In the genomic region with DNA sequence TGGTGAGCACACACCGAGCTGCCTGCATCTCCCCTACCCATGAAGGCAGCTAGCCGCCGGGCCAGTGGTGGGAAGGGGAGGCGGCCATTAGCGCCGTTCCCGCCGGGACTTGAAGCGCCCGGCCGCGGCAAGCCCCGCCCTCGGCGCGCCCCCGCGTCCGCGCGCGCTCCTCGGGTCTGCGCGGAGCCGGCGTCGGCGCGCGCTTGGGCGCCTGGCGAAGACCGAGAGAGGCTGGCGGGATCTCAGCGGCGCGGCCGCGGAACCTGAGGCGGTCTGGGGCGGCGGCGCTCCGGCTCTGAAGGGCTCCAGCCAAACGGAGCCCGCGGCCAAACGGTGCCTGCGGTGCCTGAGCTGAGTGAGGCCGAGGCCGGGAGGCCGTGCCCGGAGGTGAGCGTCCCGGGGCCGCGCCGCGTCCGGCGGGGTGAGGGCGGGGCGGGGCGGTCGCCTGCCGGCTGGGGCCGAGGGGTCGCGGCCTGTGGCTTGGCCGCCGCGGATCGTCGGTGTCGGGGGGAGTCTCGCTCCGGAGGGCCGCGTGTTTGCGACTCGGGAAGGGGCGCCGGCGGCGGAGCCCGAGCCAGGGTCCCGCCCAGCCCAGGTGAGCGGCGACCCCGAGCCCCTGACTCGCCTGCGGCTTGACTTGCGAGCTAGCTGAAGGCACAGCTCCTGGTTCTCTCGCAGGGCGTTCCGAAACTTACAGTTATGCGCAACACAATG, we compare ENCODE assay signal across 8 cellular contexts. TPM values are rescaled to one million over a fixed set of nuclear protein-coding genes. Genes with fewer than 3 reads are reported as not detected.
DNase-seq lines count a peak whose midpoint lies in the region; ATAC-seq and TF ChIP-seq lines count a peak whose summit lies in the region.

A gene with protein sequence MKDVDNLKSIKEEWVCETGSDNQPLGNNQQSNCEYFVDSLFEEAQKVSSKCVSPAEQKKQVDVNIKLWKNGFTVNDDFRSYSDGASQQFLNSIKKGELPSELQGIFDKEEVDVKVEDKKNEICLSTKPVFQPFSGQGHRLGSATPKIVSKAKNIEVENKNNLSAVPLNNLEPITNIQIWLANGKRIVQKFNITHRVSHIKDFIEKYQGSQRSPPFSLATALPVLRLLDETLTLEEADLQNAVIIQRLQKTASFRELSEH (plus strand): TSS at position 202 of the 714 bp plus-strand sequence. CDS start 17,852 bp downstream, outside the sequence.

- ATAC-seq in GM18870 (IDR thresholded peaks at IDR 0.05; ENCODE audit: unreplicated experiment) (peak; percentile 57), HG03097 (IDR thresholded peaks at IDR 0.05; ENCODE audit: low FRiP score, unreplicated experiment) (peak; percentile 78)

- DNase-seq in AG09309 (ENCODE audit: low read depth) (no peak), NCI-H226 (peak; percentile 74), chondrocyte (ENCODE audit: low spot score) (no peak), kidney tubule cell (ENCODE audit: low spot score) (peak; percentile 87)
- peak; percentile 83 for DNase-seq in activated CD4-positive, CD25-positive, alpha-beta regulatory T cell treated with anti-CD3 and anti-CD28 coated beads, Interleukin-2, amount 50 U/mL, for 72 hours
- peak; percentile 42 to 50 for DNase-seq in stimulated activated CD4-positive, alpha-beta T cell treated with anti-CD3 and anti-CD28 coated beads, Interleukin-1b, Interleukin-23, amount 100 ng/mL, for 1 hour (ENCODE audit: low read depth in 2 of 2)

- no peaks in the 10 kb centered on the region for H3K9me3 Mint-ChIP-seq in chondrocyte (ENCODE audit: low read depth)

- peaks cover 1% of the 10 kb centered on the region for H3K36me3 Mint-ChIP-seq in chondrocyte (ENCODE audit: low read depth)

- H3K4me3 Mint-ChIP-seq in chondrocyte (ENCODE audit: unreplicated experiment): peak within 1 kb of the TSS; percentile 89

- H3K27ac Mint-ChIP-seq in chondrocyte (ENCODE audit: unreplicated experiment): peak within 1 kb of the TSS; percentile 95

- no peak for TF ChIP-seq CTCF in AG09309 (IDR thresholded peaks at IDR 0.05; ENCODE audit: control insufficient read depth, insufficient read depth, low read depth, low read length, missing control alignments)
- TF ChIP-seq CTCF in chondrocyte (IDR thresholded peaks at IDR 0.05): no peak

- no peaks in the 10 kb centered on the region for H3K27me3 Mint-ChIP-seq in chondrocyte (ENCODE audit: low read depth)

- H3K4me1 Mint-ChIP-seq in chondrocyte (ENCODE audit: low read depth): peaks cover 39% of the 10 kb centered on the region

- H3K4me3 ChIP-seq in AG09309 (ENCODE audit: control insufficient read depth, low read depth, low read length): peak within 1 kb of the TSS; percentile 85

RNA-seq across cellular contexts. Expression of the gene that starts here (rescaled TPM):
- 15.8 to 19.0 TPM (median 18.1 TPM) in 3 replicates for total RNA-seq in chondrocyte

Comparison
In these comparisons a context has a peak if more than half of its experiments do, and no peak if none do; other contexts are left out.
1. DNase-seq: peak in NCI-H226 (single experiment), activated CD4-positive, CD25-positive, alpha-beta regulatory T cell treated with anti-CD3 and anti-CD28 coated beads, Interleukin-2, amount 50 U/mL, for 72 hours (single experiment), kidney tubule cell (single experiment) and stimulated activated CD4-positive, alpha-beta T cell treated with anti-CD3 and anti-CD28 coated beads, Interleukin-1b, Interleukin-23, amount 100 ng/mL, for 1 hour (2 of 2); none in AG09309 (single experiment) and chondrocyte (single experiment).